Comparison of ENCODE assay signal across 1 cellular context in genomic region chr19:6278740-6279619, GRCh38.
TF ChIP-seq lines count a peak whose summit lies in the region.

No MANE protein-coding gene starts in this region.

TF ChIP-seq in HepG2, 621 proteins besides CTCF, POLR2A, EP300 and RAD21:
- TF ChIP-seq KDM2A (CRISPR knock-in tag; IDR thresholded peaks at IDR 0.05; ENCODE audit: borderline replicate concordance, low read depth), result 0 out of 2 replicates have a peak, but pooled peaks have one; percentile 19
- peak; percentile 41; the same call in 1 of the 2 replicates for TF ChIP-seq ZNF687 (CRISPR knock-in tag; IDR thresholded peaks at IDR 0.05)
- 0 out of 2 replicates have a peak, but pooled peaks have one; percentile 6 for TF ChIP-seq SIN3A (IDR thresholded peaks at IDR 0.05; ENCODE audit: borderline replicate concordance, low read depth, low read length)
- peak; percentile 34 for TF ChIP-seq ZNF407 (CRISPR knock-in tag; IDR thresholded peaks at IDR 0.05; ENCODE audit: not compliant biosample characterization)
- no peak for TF ChIP-seq ZFP41 (CRISPR knock-in tag; IDR thresholded peaks at IDR 0.05; ENCODE audit: borderline replicate concordance)
- TF ChIP-seq ARID3A (IDR thresholded peaks at IDR 0.05; ENCODE audit: low read depth, low read length), result no peak
- no peak for TF ChIP-seq RERE (CRISPR knock-in tag; IDR thresholded peaks at IDR 0.05; ENCODE audit: low read depth)
- TF ChIP-seq POGK (CRISPR knock-in tag; conservative IDR thresholded peaks at IDR 0.05), result 0 out of 2 replicates have a peak, but pooled peaks have one; percentile 34
- TF ChIP-seq ZNF17 (CRISPR knock-in tag; IDR thresholded peaks at IDR 0.05), result no peak
- no peak for TF ChIP-seq KMT2A (CRISPR knock-in tag; IDR thresholded peaks at IDR 0.05)
- TF ChIP-seq ZNF333 (CRISPR knock-in tag; IDR thresholded peaks at IDR 0.05; ENCODE audit: borderline replicate concordance), result no peak
- TF ChIP-seq ARNT2 (CRISPR knock-in tag; IDR thresholded peaks at IDR 0.05; ENCODE audit: low read depth), result 0 out of 2 replicates have a peak, but pooled peaks have one; percentile 31
